Comparison of ENCODE assay signal across 15 cellular contexts in genomic region chr3:99498544-99499234, GRCh38.
DNase-seq lines count a peak whose midpoint lies in the region; ATAC-seq and TF ChIP-seq lines count a peak whose summit lies in the region.
"Had no signal": no experiment of that assay in that cellular context is flagged by ENCODE, and none has a peak within 500 bp of the region (broad histone marks: within the 10 kb centered on the region; RNA-seq: fewer than 3 reads in every experiment).

No MANE protein-coding gene starts in this region.

- H3K27ac Mint-ChIP-seq in endodermal cell, result no peak overlapping the region
- H3K27ac Mint-ChIP-seq: B cell; brain; natural killer cell treated with Interleukin-12 subunit alpha and Interleukin-12 subunit beta and Interleukin-15 and Interleukin-18, amount 100 ng/mL, for 72 hours had no signal

- 62% methylated on average over 8 of the region's 8 CpGs for WGBS in right cardiac atrium
- WGBS in endodermal cell (ENCODE audit: insufficient coverage in 1 of 2, insufficient read length in 1 of 2), 2 experiments, result 75 to 80% methylated on average over 5 to 8 of the region's 8 CpGs

- H3K36me3 Mint-ChIP-seq in endodermal cell (ENCODE audit: low read depth), result no peaks in the 10 kb centered on the region
- H3K36me3 Mint-ChIP-seq: brain; natural killer cell treated with Interleukin-12 subunit alpha and Interleukin-12 subunit beta and Interleukin-15 and Interleukin-18, amount 100 ng/mL, for 72 hours had no signal

- H3K4me1 ChIP-seq in right cardiac atrium (ENCODE audit: control insufficient read depth, insufficient read depth, low read length) (no peaks in the 10 kb centered on the region), endodermal cell (ENCODE audit: control insufficient read depth, insufficient read depth, low read length) (peaks cover 3% of the 10 kb centered on the region)

- H3K27me3 ChIP-seq in right cardiac atrium (ENCODE audit: control insufficient read depth, insufficient read depth), result no peaks in the 10 kb centered on the region
- H3K27me3 ChIP-seq in endodermal cell (ENCODE audit: control insufficient read depth, insufficient read depth, low read length, poor library complexity, severe bottlenecking), result no peaks in the 10 kb centered on the region

- ATAC-seq in GM21529 (IDR thresholded peaks at IDR 0.05; ENCODE audit: unreplicated experiment) (peak; percentile 9), right cardiac atrium (peak; percentile 22 to 48)
- ATAC-seq: natural killer cell treated with Interleukin-12 subunit alpha and Interleukin-12 subunit beta and Interleukin-15 and Interleukin-18, amount 100 ng/mL, for 72 hours had no signal

- CTCF ChIA-PET in RWPE1 (lab: Yijun Ruan, JAX), result interaction anchor here (0.5 to 2.6 kb wide), 11 partner anchors 13 to 857 kb away, joined by 3 to 16 read pairs (median 4); partner anchors contain the start of gene COL8A1

- no peak for TF ChIP-seq CTCF in RWPE1 (conservative IDR thresholded peaks at IDR 0.05; ENCODE audit: low read depth)
- TF ChIP-seq CTCF in endodermal cell (conservative IDR thresholded peaks at IDR 0.05), result no peak

- H3K4me3 Mint-ChIP-seq in endodermal cell, result no peak overlapping the region
- H3K4me3 Mint-ChIP-seq: B cell; brain; natural killer cell treated with Interleukin-12 subunit alpha and Interleukin-12 subunit beta and Interleukin-15 and Interleukin-18, amount 100 ng/mL, for 72 hours had no signal

- peaks cover 3% of the 10 kb centered on the region for H3K4me1 Mint-ChIP-seq in endodermal cell
- H3K4me1 Mint-ChIP-seq: B cell, brain had no signal

- DNase-seq in AG08395 (ENCODE audit: low spot score), result peak; percentile 43
- DNase-seq in RWPE1 (ENCODE audit: low spot score), result no peak
- DNase-seq in right cardiac atrium, result no peak
- no peak for DNase-seq in endodermal cell
- DNase-seq in iPS-NIHi7 (ENCODE audit: extremely low spot score), result no peak
- DNase-seq in globus pallidus (ENCODE audit: low spot score), result no peak
- DNase-seq in NCI-H1105 treated with DMSO at 0.1 percent for 48 hours (lab: John Stamatoyannopoulos, UW), result no peak
- DNase-seq: activated CD8-positive, alpha-beta memory T cell treated with anti-CD3 and anti-CD28 coated beads, Interleukin-2, amount 50 U/mL, for 48 hours; GF-D8; NCI-H1436 treated with DMSO at 0.1 percent for 48 hours; stimulated activated naive CD4-positive, alpha-beta T cell treated with Interleukin-2 at 50 U/mL for 16 hours had no signal

- no peaks in the 10 kb centered on the region for H3K9me3 Mint-ChIP-seq in endodermal cell
- H3K9me3 Mint-ChIP-seq: natural killer cell treated with Interleukin-12 subunit alpha and Interleukin-12 subunit beta and Interleukin-15 and Interleukin-18, amount 100 ng/mL, for 72 hours had no signal

- POLR2A ChIA-PET in RWPE1 (lab: Yijun Ruan, JAX; ENCODE audit: low non-redundant PET), result no interaction called here

- H3K36me3 ChIP-seq in endodermal cell (ENCODE audit: control insufficient read depth, insufficient read depth, low read length), result no peaks in the 10 kb centered on the region

- no peak overlapping the region for H3K9ac ChIP-seq in endodermal cell (ENCODE audit: extremely low read depth, low read length, poor library complexity, severe bottlenecking)

- H3K27ac ChIP-seq in RWPE1, result peak overlapping the region; percentile 4; the same call in 1 of the 2 replicates
- no peak overlapping the region for H3K27ac ChIP-seq in right cardiac atrium (ENCODE audit: low read length)
- H3K27ac ChIP-seq in endodermal cell (ENCODE audit: low read depth, low read length), result no peak overlapping the region

- peaks cover 2% of the 10 kb centered on the region for H3K27me3 Mint-ChIP-seq in endodermal cell (ENCODE audit: insufficient read depth)
- H3K27me3 Mint-ChIP-seq: B cell; natural killer cell treated with Interleukin-12 subunit alpha and Interleukin-12 subunit beta and Interleukin-15 and Interleukin-18, amount 100 ng/mL, for 72 hours had no signal

- H3K9me3 ChIP-seq in right cardiac atrium (ENCODE audit: control insufficient read depth, low read length) (no peaks in the 10 kb centered on the region), endodermal cell (ENCODE audit: control insufficient read depth, low read length) (no peaks in the 10 kb centered on the region)

- H3K4me3 ChIP-seq in right cardiac atrium (ENCODE audit: low read length) (no peak overlapping the region), endodermal cell (ENCODE audit: low read length) (no peak overlapping the region)

- intact Hi-C loops in right cardiac atrium (cut with DNase I), result loop anchor here in 1 of 4 donors (10.0 kb wide), 1 partner anchor 266 kb away; no protein-coding TSS in a partner anchor
